16 cellular contexts compared by ENCODE assay signal in genomic region chr7:101555269-101555920, GRCh38.
"Had no signal": no experiment of that assay in that cellular context is flagged by ENCODE, and none has a peak within 500 bp of the region (broad histone marks: within the 10 kb centered on the region; RNA-seq: fewer than 3 reads in every experiment).

No MANE protein-coding gene starts in this region.

- H3K27ac ChIP-seq: adrenal gland, body of pancreas, lower lobe of right lung, right atrium auricular region, upper lobe of left lung had no signal

- H3K36me3 ChIP-seq: adrenal gland, lower lobe of right lung, right atrium auricular region, upper lobe of left lung had no signal

- H3K27me3 ChIP-seq: adrenal gland, body of pancreas, right atrium auricular region, upper lobe of left lung had no signal

- DNase-seq: activated CD4-positive, alpha-beta memory T cell treated with anti-CD3 and anti-CD28 coated beads, Interleukin-2, amount 10 ng/mL, durations not matched to agents 7 days and 5 days; hippocampal formation; kidney glomerular epithelial cell; lower lobe of right lung; naive B cell; stimulated activated CD4-positive, alpha-beta T cell treated with anti-CD3 and anti-CD28 coated beads, Interleukin-1b, Interleukin-23, amount 100 ng/mL, for 48 hours; stimulated activated naive B cell treated with anti-CD40 and anti-IgM and Interleukin-4, amounts not matched to agents 10 μg/mL and 1 μg/mL and 100 μg/mL, for 72 hours; T-cell; T1000 had no signal

- H3K4me3 ChIP-seq: adrenal gland, body of pancreas, lower lobe of right lung, right atrium auricular region, upper lobe of left lung had no signal

- H3K36me3 Mint-ChIP-seq: activated naive CD4-positive, alpha-beta T cell treated with anti-CD3 and anti-CD28 coated beads, Interleukin-2, amount 10 ng/mL, durations not matched to agents 7 days and 5 days; naive B cell; stimulated activated naive B cell treated with anti-CD40 and anti-IgM and Interleukin-4, amounts not matched to agents 10 μg/mL and 1 μg/mL and 100 μg/mL, for 72 hours; T-cell had no signal

- H3K9me3 ChIP-seq: adrenal gland, body of pancreas, lower lobe of right lung, right atrium auricular region, upper lobe of left lung had no signal

- H3K27me3 Mint-ChIP-seq: activated CD4-positive, alpha-beta memory T cell treated with anti-CD3 and anti-CD28 coated beads, Interleukin-2, amount 10 ng/mL, durations not matched to agents 7 days and 5 days had no signal

- H3K4me1 Mint-ChIP-seq: activated CD4-positive, alpha-beta memory T cell treated with anti-CD3 and anti-CD28 coated beads, Interleukin-2, amount 10 ng/mL, durations not matched to agents 7 days and 5 days; activated naive CD4-positive, alpha-beta T cell treated with anti-CD3 and anti-CD28 coated beads, Interleukin-2, amount 10 ng/mL, durations not matched to agents 7 days and 5 days; activated T-helper 17 cell treated with anti-CD3 and anti-CD28 coated beads, Interleukin-2, amount 50 U/mL, for 72 hours; T-cell had no signal

- H3K4me3 Mint-ChIP-seq: activated CD4-positive, alpha-beta memory T cell treated with anti-CD3 and anti-CD28 coated beads, Interleukin-2, amount 10 ng/mL, durations not matched to agents 7 days and 5 days; activated naive CD4-positive, alpha-beta T cell treated with anti-CD3 and anti-CD28 coated beads, Interleukin-2, amount 10 ng/mL, durations not matched to agents 7 days and 5 days; activated T-helper 17 cell treated with anti-CD3 and anti-CD28 coated beads, Interleukin-2, amount 50 U/mL, for 72 hours; dendritic cell treated with granulocyte-macrophage colony-stimulating factor and Interleukin-4, amounts not matched to agents 40 ng/mL and 50 ng/mL, for 4 days; naive B cell; stimulated activated naive B cell treated with anti-CD40 and anti-IgM and Interleukin-4, amounts not matched to agents 10 μg/mL and 1 μg/mL and 100 μg/mL, for 72 hours; T-cell had no signal

- ATAC-seq: activated T-helper 17 cell treated with anti-CD3 and anti-CD28 coated beads, Interleukin-2, amount 50 U/mL, for 72 hours; body of pancreas; lower lobe of right lung; stimulated activated naive B cell treated with anti-CD40 and anti-IgM and Interleukin-4, amounts not matched to agents 10 μg/mL and 1 μg/mL and 100 μg/mL, for 72 hours; T-cell had no signal

- H3K27ac Mint-ChIP-seq: activated CD4-positive, alpha-beta memory T cell treated with anti-CD3 and anti-CD28 coated beads, Interleukin-2, amount 10 ng/mL, durations not matched to agents 7 days and 5 days; activated naive CD4-positive, alpha-beta T cell treated with anti-CD3 and anti-CD28 coated beads, Interleukin-2, amount 10 ng/mL, durations not matched to agents 7 days and 5 days; activated T-helper 17 cell treated with anti-CD3 and anti-CD28 coated beads, Interleukin-2, amount 50 U/mL, for 72 hours; dendritic cell treated with granulocyte-macrophage colony-stimulating factor and Interleukin-4, amounts not matched to agents 40 ng/mL and 50 ng/mL, for 4 days; naive B cell; stimulated activated naive B cell treated with anti-CD40 and anti-IgM and Interleukin-4, amounts not matched to agents 10 μg/mL and 1 μg/mL and 100 μg/mL, for 72 hours; T-cell had no signal

- H3K9me3 Mint-ChIP-seq: activated CD4-positive, alpha-beta memory T cell treated with anti-CD3 and anti-CD28 coated beads, Interleukin-2, amount 10 ng/mL, durations not matched to agents 7 days and 5 days; activated naive CD4-positive, alpha-beta T cell treated with anti-CD3 and anti-CD28 coated beads, Interleukin-2, amount 10 ng/mL, durations not matched to agents 7 days and 5 days; activated T-helper 17 cell treated with anti-CD3 and anti-CD28 coated beads, Interleukin-2, amount 50 U/mL, for 72 hours; dendritic cell treated with granulocyte-macrophage colony-stimulating factor and Interleukin-4, amounts not matched to agents 40 ng/mL and 50 ng/mL, for 4 days; T-cell had no signal

- H3K4me1 ChIP-seq: adrenal gland, body of pancreas, lower lobe of right lung, right atrium auricular region, upper lobe of left lung had no signal
